8 cellular contexts compared by ENCODE assay signal in the genomic region with DNA sequence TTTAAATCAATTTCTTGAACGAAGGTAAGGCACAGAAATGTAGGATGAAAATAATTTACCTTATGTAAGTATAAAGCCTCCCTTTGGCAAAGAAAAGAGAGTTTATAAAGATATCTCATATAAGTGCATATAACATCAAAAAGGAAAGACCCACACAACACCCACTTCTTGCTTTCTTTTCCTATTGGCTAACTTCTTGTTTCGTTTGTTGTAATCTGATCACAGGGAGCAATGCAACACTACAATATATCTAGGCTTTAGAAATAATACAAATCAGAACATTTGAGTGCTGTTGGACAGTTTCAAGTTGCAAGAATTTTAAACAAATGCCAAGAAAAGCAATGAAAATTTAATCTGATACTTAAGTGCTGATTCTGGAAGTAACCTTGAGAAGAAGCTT. TPM values are rescaled to one million over a fixed set of nuclear protein-coding genes. Genes with fewer than 3 reads are reported as not detected.
A peak's percentile ranks its signal among the peaks of the same experiment; 100 is the strongest.
DNase-seq lines count a peak whose midpoint lies in the region; ATAC-seq and TF ChIP-seq lines count a peak whose summit lies in the region.

No MANE protein-coding gene starts in this region.

- H3K36me3 Mint-ChIP-seq in IgD-negative memory B cell = peaks cover 2% of the 10 kb centered on the region
- peaks cover under 1% of the 10 kb centered on the region for H3K36me3 Mint-ChIP-seq in activated naive CD8-positive, alpha-beta T cell treated with anti-CD3 and anti-CD28 coated beads, Interleukin-2, amount 10 ng/mL, durations not matched to agents 7 days and 5 days

- intact Hi-C loops in uterus (cut with DNase I; ENCODE audit: low total_unique reads) = no loop called here

- DNase-seq in DMS53 (lab: John Stamatoyannopoulos, UW) (peak; percentile 57), kidney glomerular epithelial cell (lab: John Stamatoyannopoulos, UW) (peak; percentile 44), uterus (no peak), T-helper 9 cell (no peak), HPDE6-E6E7 (ENCODE audit: extremely low spot score) (no peak)
- no peak for DNase-seq in activated naive CD8-positive, alpha-beta T cell treated with anti-CD3 and anti-CD28 coated beads, Interleukin-2, amount 10 ng/mL, durations not matched to agents 7 days and 5 days
- no peak for DNase-seq in activated CD4-positive, alpha-beta T cell treated with anti-CD3 and anti-CD28 coated beads, Interleukin-2, amount 50 U/mL, for 48 hours

- no peaks in the 10 kb centered on the region for H3K9me3 Mint-ChIP-seq in IgD-negative memory B cell
- no peaks in the 10 kb centered on the region for H3K9me3 Mint-ChIP-seq in activated naive CD8-positive, alpha-beta T cell treated with anti-CD3 and anti-CD28 coated beads, Interleukin-2, amount 10 ng/mL, durations not matched to agents 7 days and 5 days

- POLR2A ChIA-PET in activated naive CD8-positive, alpha-beta T cell treated with anti-CD3 and anti-CD28 coated beads, Interleukin-2, amount 10 ng/mL, durations not matched to agents 7 days and 5 days (lab: Charles Lee) = interaction anchor here (1.0 kb wide), 1 partner anchor 319 kb away, joined by 7 read pairs; no protein-coding TSS in a partner anchor

- H3K27ac Mint-ChIP-seq in IgD-negative memory B cell = peak overlapping the region in 2 of 3 donors; percentile 78 to 94
- no peak overlapping the region for H3K27ac Mint-ChIP-seq in activated naive CD8-positive, alpha-beta T cell treated with anti-CD3 and anti-CD28 coated beads, Interleukin-2, amount 10 ng/mL, durations not matched to agents 7 days and 5 days

- no peak for TF ChIP-seq CTCF in uterus (IDR thresholded peaks at IDR 0.05)

- no peak for ATAC-seq in activated naive CD8-positive, alpha-beta T cell treated with anti-CD3 and anti-CD28 coated beads, Interleukin-2, amount 10 ng/mL, durations not matched to agents 7 days and 5 days (ENCODE audit: low read depth)

- no peaks in the 10 kb centered on the region for H3K27me3 Mint-ChIP-seq in IgD-negative memory B cell
- H3K27me3 Mint-ChIP-seq in activated naive CD8-positive, alpha-beta T cell treated with anti-CD3 and anti-CD28 coated beads, Interleukin-2, amount 10 ng/mL, durations not matched to agents 7 days and 5 days = peaks cover 12% of the 10 kb centered on the region

- TF ChIP-seq POLR2A in uterus (IDR thresholded peaks at IDR 0.05) = peak in 1 of 2 donors; percentile 58

- peak overlapping the region; percentile 68 to 92 for H3K4me3 ChIP-seq in uterus

- H3K27me3 ChIP-seq in uterus = no peaks in the 10 kb centered on the region

- no peaks in the 10 kb centered on the region for H3K4me1 ChIP-seq in uterus

- H3K4me3 Mint-ChIP-seq in IgD-negative memory B cell = peak overlapping the region; percentile 90 to 99 (median 99)
- peak overlapping the region; percentile 93 for H3K4me3 Mint-ChIP-seq in activated naive CD8-positive, alpha-beta T cell treated with anti-CD3 and anti-CD28 coated beads, Interleukin-2, amount 10 ng/mL, durations not matched to agents 7 days and 5 days

- peaks cover 14 to 24% (median 17%) of the 10 kb centered on the region in 3 donors for H3K4me1 Mint-ChIP-seq in IgD-negative memory B cell
- H3K4me1 Mint-ChIP-seq in activated naive CD8-positive, alpha-beta T cell treated with anti-CD3 and anti-CD28 coated beads, Interleukin-2, amount 10 ng/mL, durations not matched to agents 7 days and 5 days = peaks cover 16% of the 10 kb centered on the region

- H3K36me3 ChIP-seq in uterus = no peaks in the 10 kb centered on the region

- H3K27ac ChIP-seq in uterus = peak overlapping the region; percentile 91 to 99

- no peaks in the 10 kb centered on the region for H3K9me3 ChIP-seq in uterus

RNA-seq across cellular contexts. Expression of a gene that starts 1.3 kb away (rescaled TPM):
- polyA plus RNA-seq in IgD-negative memory B cell = 5.0 TPM
- under 1 TPM; 0.45 to 0.64 TPM for total RNA-seq in activated naive CD8-positive, alpha-beta T cell treated with anti-CD3 and anti-CD28 coated beads, Interleukin-2, amount 10 ng/mL, durations not matched to agents 7 days and 5 days
- total RNA-seq in uterus = 10 to 100 TPM in 3 of 4 donors, 1 to 10 TPM in 1; 7.6 to 25.3 (median 15.1) TPM

RNA-seq across cellular contexts. Expression of a gene that starts 1.7 kb away (rescaled TPM):
- 21.5 TPM for polyA plus RNA-seq in IgD-negative memory B cell
- total RNA-seq in activated naive CD8-positive, alpha-beta T cell treated with anti-CD3 and anti-CD28 coated beads, Interleukin-2, amount 10 ng/mL, durations not matched to agents 7 days and 5 days = 10 to 100 TPM; 33.7 to 37.1 TPM
- total RNA-seq in uterus = 100 to 1,000 TPM in 1 of 4 donors, 10 to 100 TPM in 3; 38.9 to 172 (median 70.7) TPM

Comparison
In these comparisons a context has a peak if more than half of its experiments do, and no peak if none do; other contexts are left out.
1. DNase-seq: peak in DMS53 (single experiment) and kidney glomerular epithelial cell (single experiment); none in activated naive CD8-positive, alpha-beta T cell treated with anti-CD3 and anti-CD28 coated beads, Interleukin-2, amount 10 ng/mL, durations not matched to agents 7 days and 5 days (single experiment), uterus (0 of 2), T-helper 9 cell (single experiment), activated CD4-positive, alpha-beta T cell treated with anti-CD3 and anti-CD28 coated beads, Interleukin-2, amount 50 U/mL, for 48 hours (0 of 2) and HPDE6-E6E7 (single experiment).
2. RNA of a gene that starts 1.3 kb away (total RNA-seq): 7.6 to 25.3 TPM in uterus; 0.45 to 0.64 TPM in activated naive CD8-positive, alpha-beta T cell treated with anti-CD3 and anti-CD28 coated beads, Interleukin-2, amount 10 ng/mL, durations not matched to agents 7 days and 5 days; every median in the first group is over 4 times any median in the second.